In genomic region chr19:13031917-13032623, GRCh38 we compare ENCODE assay signal across 10 cellular contexts. TPM values are rescaled to one million over a fixed set of nuclear protein-coding genes. Genes with fewer than 3 reads are reported as not detected.
DNase-seq lines count a peak whose midpoint lies in the region; ATAC-seq and TF ChIP-seq lines count a peak whose summit lies in the region.
"Had no signal": no experiment of that assay in that cellular context is flagged by ENCODE, and none has a peak within 500 bp of the region (broad histone marks: within the 10 kb centered on the region; RNA-seq: fewer than 3 reads in every experiment).

No MANE protein-coding gene starts in this region.

- H3K4me3 ChIP-seq in SJCRH30 (no peak overlapping the region), gastroesophageal sphincter (no peak overlapping the region), rectal smooth muscle tissue (ENCODE audit: low read length) (peak overlapping the region; percentile 25)

- peaks cover 2% of the 10 kb centered on the region; the same call in 1 of the 2 replicates for H3K36me3 ChIP-seq in SJCRH30
- no peaks in the 10 kb centered on the region for H3K36me3 ChIP-seq in gastroesophageal sphincter
- H3K36me3 ChIP-seq in rectal smooth muscle tissue (ENCODE audit: control insufficient read depth, insufficient read depth, low read length): no peaks in the 10 kb centered on the region

- no peak overlapping the region for H3K9ac ChIP-seq in rectal smooth muscle tissue (ENCODE audit: low read length)

- TF ChIP-seq CTCF in gastroesophageal sphincter (IDR thresholded peaks at IDR 0.05): no peak

- no peak for TF ChIP-seq POLR2A in gastroesophageal sphincter (IDR thresholded peaks at IDR 0.05)

- peak; percentile 35 for ATAC-seq in gastroesophageal sphincter
- ATAC-seq in GM18520 (IDR thresholded peaks at IDR 0.05; ENCODE audit: unreplicated experiment): no peak

- 29 to 42% methylated on average over 4 to 12 of the region's 12 CpGs for WGBS in gastroesophageal sphincter (ENCODE audit: low coverage in 1 of 2), 2 donors

- H3K27me3 ChIP-seq in SJCRH30 (no peaks in the 10 kb centered on the region), gastroesophageal sphincter (no peaks in the 10 kb centered on the region), rectal smooth muscle tissue (ENCODE audit: control insufficient read depth, insufficient read depth, low read length) (no peaks in the 10 kb centered on the region)

- H3K9me3 ChIP-seq in SJCRH30 (replicated peaks) (no peaks in the 10 kb centered on the region), gastroesophageal sphincter (no peaks in the 10 kb centered on the region)

- peak overlapping the region; percentile 61 for H3K27ac ChIP-seq in SJCRH30
- peak overlapping the region; percentile 12 to 98 (median 90) for H3K27ac ChIP-seq in gastroesophageal sphincter
- H3K27ac ChIP-seq in rectal smooth muscle tissue (ENCODE audit: low read depth, low read length): peak overlapping the region; percentile 46

- TF ChIP-seq EP300 in gastroesophageal sphincter (IDR thresholded peaks at IDR 0.05): no peak

- H3K4me1 ChIP-seq in SJCRH30: peaks cover 74% of the 10 kb centered on the region
- peaks cover 27 to 100% (median 77%) of the 10 kb centered on the region in 3 donors for H3K4me1 ChIP-seq in gastroesophageal sphincter
- peaks cover 66% of the 10 kb centered on the region for H3K4me1 ChIP-seq in rectal smooth muscle tissue (ENCODE audit: control insufficient read depth, insufficient read depth, low read length)

- DNase-seq in EH (ENCODE audit: low read depth) (peak; percentile 70), SJCRH30 (peak; percentile 73 to 82), SHP77 (lab: John Stamatoyannopoulos, UW) (no peak), NCI-H2227 (lab: John Stamatoyannopoulos, UW; ENCODE audit: unreplicated experiment) (no peak)
- no peak for DNase-seq in effector CD4-positive, alpha-beta T cell
- DNase-seq: mesendoderm; stimulated activated naive CD4-positive, alpha-beta T cell had no signal

RNA-seq across cellular contexts. Expression of gene NFIX, which starts 36.8 kb away (rescaled TPM):
- 20.2 and 22.4 TPM in 2 replicates for total RNA-seq in SJCRH30 (2014; rRNA removed; shearing (Covaris generic))
- total RNA-seq in gastroesophageal sphincter: 100 to 1,000 TPM in 1 of 4 donors, 10 to 100 TPM in 3; 44.7 to 145 (median 72.4) TPM

Comparison
In these comparisons a context has a peak if more than half of its experiments do, and no peak if none do; other contexts are left out.
1. DNase-seq: peak in EH (single experiment) and SJCRH30 (2 of 2); none in SHP77 (0 of 2), NCI-H2227 (single experiment) and effector CD4-positive, alpha-beta T cell (single experiment).
2. Peak in every context shown above with its lines, with median percentiles within 50 percentile points of each other: H3K27ac ChIP-seq.